1 cellular context compared by ENCODE assay signal in the genomic region with DNA sequence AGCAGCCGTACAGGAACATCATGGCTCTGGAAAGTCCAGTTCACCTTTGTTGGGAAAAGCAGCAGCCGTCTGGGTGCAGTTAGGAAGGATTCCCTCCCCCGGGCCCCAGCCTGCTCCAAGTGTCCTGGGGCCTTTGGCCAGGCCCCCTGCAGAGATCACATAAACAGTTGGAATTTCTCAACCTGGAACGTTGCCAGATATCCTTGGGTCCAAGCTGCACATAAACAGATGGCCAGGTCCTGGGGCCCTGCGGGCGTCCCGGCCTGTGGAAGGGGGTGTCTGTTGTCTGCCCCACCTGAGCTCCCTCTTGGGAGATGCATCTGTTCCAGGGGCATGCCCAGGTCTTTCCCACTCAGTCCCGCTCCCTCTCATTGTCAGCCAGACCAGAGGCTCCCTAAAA.
TF ChIP-seq lines count a peak whose summit lies in the region.

No MANE protein-coding gene starts in this region.

TF ChIP-seq in SK-N-SH treated with all-trans-retinoic acid at 6 μM for 48 hours, 23 proteins besides CTCF, POLR2A, EP300 and RAD21 (continued from another document):
- TF ChIP-seq CREB5 (CRISPR knock-in tag; IDR thresholded peaks at IDR 0.05; ENCODE audit: low read depth) (no peak), RARB (CRISPR knock-in tag; IDR thresholded peaks at IDR 0.05) (no peak)
TF ChIP-seq in SK-N-SH treated with all-trans-retinoic acid at 6 μM for 48 hours: peak in this region for 0.
